1 cellular context compared by ENCODE assay signal in genomic region chr1:17011439-17012307, GRCh38.
TF ChIP-seq lines count a peak whose summit lies in the region.

Gene ATP13A2, minus strand, starts transcription at chr1:17011928. Its CDS starts 190 bp downstream, at chr1:17011738.

TF ChIP-seq in HepG2, 621 proteins besides CTCF, POLR2A, EP300 and RAD21 (continued from another document and continues in another):
- TF ChIP-seq ZFP91 (CRISPR knock-in tag; IDR thresholded peaks at IDR 0.05; ENCODE audit: borderline replicate concordance) (peak; percentile 37), FOXA3 (CRISPR knock-in tag; IDR thresholded peaks at IDR 0.05) (peak; percentile 27; the same call in 1 of the 2 replicates), ZFX (CRISPR knock-in tag; IDR thresholded peaks at IDR 0.05; ENCODE audit: low read depth) (peak; percentile 84), FIP1L1 (IDR thresholded peaks at IDR 0.05; ENCODE audit: borderline replicate concordance, insufficient read depth, low read depth, low read length) (no peak), ZNF143 (CRISPR knock-in tag; IDR thresholded peaks at IDR 0.05) (peak; percentile 92), SMARCC2 (IDR thresholded peaks at IDR 0.05) (no peak), SMYD3 (CRISPR knock-in tag; IDR thresholded peaks at IDR 0.05) (no peak), TFDP1 (CRISPR knock-in tag; IDR thresholded peaks at IDR 0.05; ENCODE audit: borderline replicate concordance) (peak; percentile 48; the same call in 1 of the 2 replicates), CBFB (CRISPR knock-in tag; IDR thresholded peaks at IDR 0.05) (0 out of 2 replicates have a peak, but pooled peaks have one; percentile 30), TAF1 (CRISPR knock-in tag; IDR thresholded peaks at IDR 0.05) (no peak; the same call in 1 of the 2 replicates), THAP11 (CRISPR knock-in tag; IDR thresholded peaks at IDR 0.05) (peak; percentile 98), SOX5 (CRISPR knock-in tag; IDR thresholded peaks at IDR 0.05; ENCODE audit: borderline replicate concordance) (no peak), HNF4G (IDR thresholded peaks at IDR 0.05; ENCODE audit: borderline replicate concordance, low read depth, low read length) (no peak), HNF4G (CRISPR knock-in tag; IDR thresholded peaks at IDR 0.05; ENCODE audit: borderline replicate concordance, low read depth) (no peak), ATF3 (CRISPR knock-in tag; IDR thresholded peaks at IDR 0.05) (no peak; the same call in 1 of the 2 replicates), ZNF687 (CRISPR knock-in tag; IDR thresholded peaks at IDR 0.05) (peak; percentile 80), MAFG (CRISPR knock-in tag; IDR thresholded peaks at IDR 0.05) (no peak), GTF3A (CRISPR knock-in tag; conservative IDR thresholded peaks at IDR 0.05) (no peak), ZNF800 (CRISPR knock-in tag; IDR thresholded peaks at IDR 0.05) (0 out of 2 replicates have a peak, but pooled peaks have one; percentile 37), MIER3 (CRISPR knock-in tag; IDR thresholded peaks at IDR 0.05; ENCODE audit: borderline replicate concordance) (no peak; the same call in 1 of the 2 replicates), USF2 (IDR thresholded peaks at IDR 0.05; ENCODE audit: low read depth, low read length) (no peak), USF2 (CRISPR knock-in tag; IDR thresholded peaks at IDR 0.05; ENCODE audit: borderline replicate concordance) (no peak), ZNF75D (CRISPR knock-in tag; IDR thresholded peaks at IDR 0.05; ENCODE audit: borderline replicate concordance) (no peak), ZNF33B (CRISPR knock-in tag; IDR thresholded peaks at IDR 0.05) (no peak), KAT8 (CRISPR knock-in tag; IDR thresholded peaks at IDR 0.05) (peak; percentile 36; the same call in 1 of the 2 replicates), AHDC1 (CRISPR knock-in tag; IDR thresholded peaks at IDR 0.05; ENCODE audit: borderline replicate concordance) (no peak), ZSCAN31 (CRISPR knock-in tag; IDR thresholded peaks at IDR 0.05; ENCODE audit: low read depth) (peak; percentile 58; the same call in 1 of the 2 replicates), FOXK1 (CRISPR knock-in tag; IDR thresholded peaks at IDR 0.05; ENCODE audit: borderline replicate concordance, low read depth) (0 out of 2 replicates have a peak, but pooled peaks have one; percentile 27), SP1 (IDR thresholded peaks at IDR 0.05) (no peak), SP1 (CRISPR knock-in tag; IDR thresholded peaks at IDR 0.05) (peak; percentile 63), PATZ1 (CRISPR knock-in tag; IDR thresholded peaks at IDR 0.05) (peak; percentile 92), THAP7 (CRISPR knock-in tag; IDR thresholded peaks at IDR 0.05) (peak; percentile 48; the same call in 1 of the 2 replicates), THRA (CRISPR knock-in tag; IDR thresholded peaks at IDR 0.05; ENCODE audit: borderline replicate concordance) (0 out of 2 replicates have a peak, but pooled peaks have one; percentile 10), ZKSCAN5 (CRISPR knock-in tag; IDR thresholded peaks at IDR 0.05) (no peak), ZNF589 (CRISPR knock-in tag; conservative IDR thresholded peaks at IDR 0.05) (no peak), GABPB1 (CRISPR knock-in tag; IDR thresholded peaks at IDR 0.05) (peak; percentile 84), ZNF552 (CRISPR knock-in tag; IDR thresholded peaks at IDR 0.05; ENCODE audit: borderline replicate concordance) (no peak), ZSCAN25 (CRISPR knock-in tag; IDR thresholded peaks at IDR 0.05) (peak; percentile 81), NFKBIZ (CRISPR knock-in tag; IDR thresholded peaks at IDR 0.05) (no peak)
